Comparison of ENCODE assay signal across 8 cellular contexts in the genomic region with DNA sequence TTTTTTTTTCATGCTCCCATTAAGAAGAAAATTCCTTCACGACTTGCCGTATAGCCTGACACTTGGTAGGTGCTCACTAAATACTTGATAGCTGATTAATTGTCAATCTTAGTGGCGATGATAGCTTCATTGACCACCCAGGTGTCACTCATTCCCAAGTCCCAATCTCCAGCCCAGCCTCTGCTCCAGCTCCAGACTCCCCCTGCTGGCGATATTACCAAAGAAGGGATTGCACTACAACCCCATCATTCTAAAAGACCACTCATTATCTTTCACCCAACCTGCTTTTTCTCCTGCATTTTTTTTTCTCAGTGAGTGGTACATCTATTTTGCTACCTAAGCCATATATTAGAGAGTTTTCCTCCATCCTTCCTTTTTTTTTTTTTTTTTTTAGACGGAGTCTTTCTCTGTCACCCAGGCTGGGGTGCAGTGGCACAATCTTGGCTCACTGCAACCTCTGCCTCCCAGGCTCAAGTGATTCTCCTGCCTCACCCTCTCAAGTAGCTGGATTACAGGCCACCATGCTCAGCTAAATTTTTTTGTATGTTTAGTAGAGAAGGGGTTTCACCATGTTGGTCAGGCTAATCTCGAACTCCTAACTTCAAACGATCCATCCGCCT. TPM values are rescaled to one million over a fixed set of nuclear protein-coding genes. Genes with fewer than 3 reads are reported as not detected.
DNase-seq lines count a peak whose midpoint lies in the region; ATAC-seq and TF ChIP-seq lines count a peak whose summit lies in the region.

No MANE protein-coding gene starts in this region.

- no peaks in the 10 kb centered on the region for H3K79me1 ChIP-seq in mesenchymal stem cell (replicated peaks; ENCODE audit: low read length, poor library complexity, severe bottlenecking)

- H3K27me3 ChIP-seq in MM.1S (replicated peaks; ENCODE audit: insufficient read depth, low read length) (no peaks in the 10 kb centered on the region), mesenchymal stem cell (ENCODE audit: control insufficient read depth in 1 of 2, insufficient read depth in 1 of 2, low read length in 2 of 2) (no peaks in the 10 kb centered on the region), thoracic aorta (replicated peaks; ENCODE audit: insufficient read depth) (no peaks in the 10 kb centered on the region)

- H3K4me1 Mint-ChIP-seq in T-helper 17 cell = no peaks in the 10 kb centered on the region

- H3K4me2 ChIP-seq in MM.1S (ENCODE audit: low read depth, low read length) (no peak overlapping the region), mesenchymal stem cell (ENCODE audit: low read length, poor library complexity, severe bottlenecking) (no peak overlapping the region)

- H4K20me1 ChIP-seq in MM.1S (ENCODE audit: insufficient read depth, low read length) = no peaks in the 10 kb centered on the region

- H3K9ac ChIP-seq in MM.1S (ENCODE audit: low read length) (no peak overlapping the region), mesenchymal stem cell (ENCODE audit: low read length) (no peak overlapping the region)

- ATAC-seq in GM18867 (IDR thresholded peaks at IDR 0.05; ENCODE audit: unreplicated experiment) = peak; percentile 62
- ATAC-seq in T-helper 17 cell = no peak
- no peak for ATAC-seq in thoracic aorta (ENCODE audit: insufficient number of reproducible peaks, low FRiP score, low read depth)
- no peak for ATAC-seq in HG02970 (IDR thresholded peaks at IDR 0.05; ENCODE audit: low FRiP score, unreplicated experiment)

- no peak overlapping the region for H2BK12ac ChIP-seq in mesenchymal stem cell (ENCODE audit: low read length in 2 of 2)

- no peaks in the 10 kb centered on the region for H3K4me1 ChIP-seq in MM.1S (ENCODE audit: low read length)
- H3K4me1 ChIP-seq in mesenchymal stem cell (ENCODE audit: control insufficient read depth, insufficient read depth, low read depth, low read length) = no peaks in the 10 kb centered on the region
- no peaks in the 10 kb centered on the region for H3K4me1 ChIP-seq in thoracic aorta (ENCODE audit: control insufficient read depth in 1 of 2, low read depth in 2 of 2)

- H3K27ac Mint-ChIP-seq in T-helper 17 cell = peak overlapping the region; percentile 60

- H3K36me3 Mint-ChIP-seq in T-helper 17 cell (ENCODE audit: low read depth) = peaks cover 6% of the 10 kb centered on the region

- H2AFZ ChIP-seq in MM.1S (ENCODE audit: low read length) (no peak overlapping the region), mesenchymal stem cell (ENCODE audit: low read depth, low read length) (no peak overlapping the region)

- H3K18ac ChIP-seq in mesenchymal stem cell (ENCODE audit: low read depth in 1 of 2, low read length in 2 of 2) = no peak overlapping the region

- no peaks in the 10 kb centered on the region for H3K36me3 ChIP-seq in MM.1S (replicated peaks; ENCODE audit: insufficient read depth, low read length)
- no peaks in the 10 kb centered on the region for H3K36me3 ChIP-seq in mesenchymal stem cell (ENCODE audit: control insufficient read depth in 1 of 2, insufficient read depth in 2 of 2, low read depth in 1 of 2, low read length in 2 of 2)
- H3K36me3 ChIP-seq in thoracic aorta = no peaks in the 10 kb centered on the region

- no peaks in the 10 kb centered on the region for H3K79me2 ChIP-seq in MM.1S (ENCODE audit: low read length)

- WGBS in mesenchymal stem cell = 56% methylated on average over 7 of the region's 8 CpGs

- peak; percentile 97 for TF ChIP-seq CTCF in C4-2B (conservative IDR thresholded peaks at IDR 0.05)
- TF ChIP-seq CTCF in MM.1S (IDR thresholded peaks at IDR 0.05; ENCODE audit: low read length) = peak; percentile 79
- peak; percentile 88 for TF ChIP-seq CTCF in choroid plexus epithelial cell (conservative IDR thresholded peaks at IDR 0.05; ENCODE audit: low read depth, low read length)
- peak; percentile 67 for TF ChIP-seq CTCF in thoracic aorta (IDR thresholded peaks at IDR 0.05)

- no peak overlapping the region for H2BK5ac ChIP-seq in mesenchymal stem cell (ENCODE audit: low read depth, low read length, poor library complexity, severe bottlenecking)

- no peak overlapping the region for H2BK120ac ChIP-seq in mesenchymal stem cell (ENCODE audit: low read depth, low read length)

- H3K9me3 ChIP-seq in MM.1S (replicated peaks; ENCODE audit: insufficient read depth, low read length) (no peaks in the 10 kb centered on the region), T-helper 17 cell (ENCODE audit: control insufficient read depth, low read length, poor library complexity, severe bottlenecking) (no peaks in the 10 kb centered on the region), mesenchymal stem cell (ENCODE audit: control insufficient read depth, low read length) (no peaks in the 10 kb centered on the region), thoracic aorta (no peaks in the 10 kb centered on the region)

- no peak overlapping the region for H4K91ac ChIP-seq in mesenchymal stem cell (ENCODE audit: low read length)

- H3K4ac ChIP-seq in mesenchymal stem cell (ENCODE audit: low read depth in 1 of 2, low read length in 2 of 2) = no peak overlapping the region

- no peak overlapping the region for H3K27ac ChIP-seq in C4-2B
- H3K27ac ChIP-seq in MM.1S (ENCODE audit: low read length) = no peak overlapping the region
- H3K27ac ChIP-seq in mesenchymal stem cell (ENCODE audit: low read length, poor library complexity, severe bottlenecking) = no peak overlapping the region
- H3K27ac ChIP-seq in thoracic aorta = no peak overlapping the region

- DNase-seq in MM.1S (peak; percentile 15), T-helper 17 cell (peak in 1 of 3 donors; percentile 10), choroid plexus epithelial cell (ENCODE audit: low read depth) (peak; percentile 57), mesenchymal stem cell (peak; percentile 52), thoracic aorta (ENCODE audit: low spot score) (peak; percentile 15)

- H2AK5ac ChIP-seq in mesenchymal stem cell (ENCODE audit: low read length, severe bottlenecking) = no peak overlapping the region

- no peak overlapping the region for H2BK15ac ChIP-seq in mesenchymal stem cell (ENCODE audit: low read depth, poor library complexity, severe bottlenecking)

- H4K8ac ChIP-seq in mesenchymal stem cell (ENCODE audit: low read length) = no peak overlapping the region

- no peak overlapping the region for H3K4me3 ChIP-seq in MM.1S (ENCODE audit: low read length)
- H3K4me3 ChIP-seq in choroid plexus epithelial cell (ENCODE audit: low read depth, low read length) = no peak overlapping the region
- H3K4me3 ChIP-seq in mesenchymal stem cell (ENCODE audit: insufficient read depth in 1 of 2, low read depth in 1 of 2, low read length in 2 of 2) = no peak overlapping the region
- H3K4me3 ChIP-seq in thoracic aorta = no peak overlapping the region

- H3K4me3 Mint-ChIP-seq in T-helper 17 cell = no peak overlapping the region

- H3K9me2 ChIP-seq in MM.1S (replicated peaks; ENCODE audit: insufficient read depth, low read length) = no peaks in the 10 kb centered on the region

- H3K27me3 Mint-ChIP-seq in T-helper 17 cell = peaks cover 42% of the 10 kb centered on the region

- H3F3A ChIP-seq in MM.1S (ENCODE audit: insufficient read depth, low read length) = no peaks in the 10 kb centered on the region

- H3K23ac ChIP-seq in mesenchymal stem cell (ENCODE audit: low read length in 2 of 2) = no peak overlapping the region

- no peak overlapping the region for H3K14ac ChIP-seq in mesenchymal stem cell (ENCODE audit: low read length in 2 of 2)

RNA-seq across cellular contexts. Expression of a gene that starts 19.5 kb away (rescaled TPM):
- total RNA-seq in T-helper 17 cell (10 to 100 TPM; 24.6 to 36.5 TPM), thoracic aorta (10 to 100 TPM; 11.4 to 20.5 TPM)
- polyA plus RNA-seq in mesenchymal stem cell (2013, experiment 1 of 2) = 24.2 TPM
- 24.8 TPM for polyA plus RNA-seq in mesenchymal stem cell (2013, experiment 2 of 2)

RNA-seq across cellular contexts. Expression of a gene that starts 20.6 kb away (rescaled TPM):
- total RNA-seq in T-helper 17 cell (not detected), thoracic aorta (under 1 TPM in 1 of 2 donors, not detected in 1; 0.81 TPM)
- polyA plus RNA-seq in mesenchymal stem cell (2013, experiment 1 of 2) = not detected
- polyA plus RNA-seq in mesenchymal stem cell (2013, experiment 2 of 2) = not detected

RNA-seq across cellular contexts. Expression of a gene that starts 41.3 kb away (rescaled TPM):
- total RNA-seq in T-helper 17 cell = 10 to 100 TPM; 50.8 to 55.4 TPM
- polyA plus RNA-seq in mesenchymal stem cell (2013, experiment 1 of 2) = 80.8 TPM
- polyA plus RNA-seq in mesenchymal stem cell (2013, experiment 2 of 2) = 80.6 TPM
- total RNA-seq in thoracic aorta = 10 to 100 TPM; 51.9 to 84.0 TPM
